Comparison of ENCODE assay signal across 8 cellular contexts in genomic region chr3:100045696-100046095, GRCh38.
DNase-seq lines count a peak whose midpoint lies in the region; ATAC-seq and TF ChIP-seq lines count a peak whose summit lies in the region.

No MANE protein-coding gene starts in this region.

- H3K36me3 ChIP-seq in adipocyte (ENCODE audit: control insufficient read depth, insufficient read depth, low read length, severe bottlenecking), result no peaks in the 10 kb centered on the region
- H3K36me3 ChIP-seq in hepatocyte (replicated peaks; ENCODE audit: insufficient read depth, low read depth), result no peaks in the 10 kb centered on the region
- H3K36me3 ChIP-seq in prostate gland, result no peaks in the 10 kb centered on the region

- no peaks in the 10 kb centered on the region for H3K9me3 ChIP-seq in adipocyte (ENCODE audit: control insufficient read depth, low read length)
- no peaks in the 10 kb centered on the region for H3K9me3 ChIP-seq in hepatocyte (ENCODE audit: low read depth)
- no peaks in the 10 kb centered on the region for H3K9me3 ChIP-seq in prostate gland

- TF ChIP-seq POLR2A in prostate gland (IDR thresholded peaks at IDR 0.05), result no peak

- no peaks in the 10 kb centered on the region for H4K20me1 ChIP-seq in hepatocyte (ENCODE audit: insufficient read depth, poor library complexity, severe bottlenecking)

- H3K27me3 ChIP-seq in adipocyte (replicated peaks; ENCODE audit: control insufficient read depth, insufficient read depth, low read length), result no peaks in the 10 kb centered on the region
- no peaks in the 10 kb centered on the region for H3K27me3 ChIP-seq in hepatocyte
- no peaks in the 10 kb centered on the region for H3K27me3 ChIP-seq in prostate gland (replicated peaks; ENCODE audit: insufficient read depth)

- no peak for TF ChIP-seq CTCF in hepatocyte (IDR thresholded peaks at IDR 0.05; ENCODE audit: poor library complexity)
- no peak for TF ChIP-seq CTCF in prostate gland (IDR thresholded peaks at IDR 0.05)

- peak; percentile 95 for DNase-seq in GM04504 (ENCODE audit: low read depth)
- peak; percentile 91 for DNase-seq in adipocyte (ENCODE audit: low read depth)
- peak; percentile 53 for DNase-seq in hepatocyte (ENCODE audit: low spot score)
- DNase-seq in SK-N-DZ (ENCODE audit: low spot score), result no peak
- DNase-seq in prostate gland (ENCODE audit: low spot score), result no peak

- H3K9ac ChIP-seq in adipocyte (ENCODE audit: low read length), result peak overlapping the region; percentile 40

- no peak overlapping the region for H2AFZ ChIP-seq in hepatocyte

- H3K9me2 ChIP-seq in hepatocyte (replicated peaks; ENCODE audit: insufficient read depth), result no peaks in the 10 kb centered on the region

- no peaks in the 10 kb centered on the region for H3K79me2 ChIP-seq in hepatocyte

- intact Hi-C loops in prostate gland (cut with DNase I), result loop anchor here (10.0 kb wide), 1 partner anchor 201 kb away; no protein-coding TSS in a partner anchor

- WGBS in hepatocyte (ENCODE audit: low lambda C conversion rate, missing lambda C conversion rate), result 57% methylated on average over 3 of the region's 3 CpGs
- 87% methylated on average over 3 of the region's 3 CpGs for WGBS in prostate gland

- ATAC-seq in GM18517 (IDR thresholded peaks at IDR 0.05; ENCODE audit: unreplicated experiment) (no peak), HG03039 (IDR thresholded peaks at IDR 0.05; ENCODE audit: unreplicated experiment) (no peak)

- peaks cover 41% of the 10 kb centered on the region for H3K4me1 ChIP-seq in adipocyte (ENCODE audit: control insufficient read depth, insufficient read depth, low read length)
- peaks cover 54% of the 10 kb centered on the region for H3K4me1 ChIP-seq in hepatocyte (ENCODE audit: insufficient read depth)
- peaks cover 4% of the 10 kb centered on the region for H3K4me1 ChIP-seq in prostate gland (replicated peaks)

- H3K4me2 ChIP-seq in hepatocyte, result no peak overlapping the region

- H3K4me3 ChIP-seq in adipocyte (ENCODE audit: low read length) (no peak overlapping the region), hepatocyte (no peak overlapping the region), skin epidermis (no peak overlapping the region), prostate gland (no peak overlapping the region)

- peak overlapping the region; percentile 77 for H3K27ac ChIP-seq in hepatocyte
- H3K27ac ChIP-seq in skin epidermis, result peak overlapping the region in 15 of 21 experiments; percentile 24 to 81 (median 66)
- H3K27ac ChIP-seq in prostate gland, result no peak overlapping the region

Comparison
In these comparisons a context has a peak if more than half of its experiments do, and no peak if none do; other contexts are left out.
1. DNase-seq: peak in GM04504 (single experiment), adipocyte (single experiment) and hepatocyte (single experiment); none in SK-N-DZ (single experiment) and prostate gland (single experiment).
2. H3K27ac ChIP-seq: peak in hepatocyte (single experiment) and skin epidermis (15 of 21); none in prostate gland (0 of 2).